15 cellular contexts compared by ENCODE assay signal in genomic region chr15:29312387-29312786, GRCh38. TPM values are rescaled to one million over a fixed set of nuclear protein-coding genes. Genes with fewer than 3 reads are reported as not detected.
DNase-seq lines count a peak whose midpoint lies in the region; ATAC-seq and TF ChIP-seq lines count a peak whose summit lies in the region.
"Had no signal": no experiment of that assay in that cellular context is flagged by ENCODE, and none has a peak within 500 bp of the region (broad histone marks: within the 10 kb centered on the region; RNA-seq: fewer than 3 reads in every experiment).

No MANE protein-coding gene starts in this region.

- peak; percentile 17 for DNase-seq in GM04504 (ENCODE audit: low read depth)
- DNase-seq in dedifferentiated amniotic fluid mesenchymal stem cell (ENCODE audit: extremely low spot score), result peak; percentile 66
- peak; percentile 74 for DNase-seq in renal cortical epithelial cell (ENCODE audit: low read depth)
- no peak for DNase-seq in tibial nerve (ENCODE audit: low spot score in 2 of 2)
- DNase-seq in right lobe of liver, result no peak
- DNase-seq in natural killer cell treated with Interleukin-12 subunit alpha and Interleukin-12 subunit beta and Interleukin-15 and Interleukin-18, amount 100 ng/mL, for 72 hours (ENCODE audit: low spot score), result no peak
- DNase-seq in dermis blood vessel endothelial cell, result no peak
- DNase-seq: activated CD8-positive, alpha-beta T cell treated with anti-CD3 and anti-CD28 coated beads for 36 hours; activated gamma-delta T cell treated with Interleukin-2 at 50 U/mL for 16 hours; GF-D8; stimulated activated CD4-positive, alpha-beta T cell treated with anti-CD3 and anti-CD28 coated beads, Interleukin-2, amount 100 ng/mL, for 48 hours; stimulated activated naive CD8-positive, alpha-beta T cell treated with anti-CD3 and anti-CD28 coated beads, Interleukin-15, amount 100 ng/mL, for 72 hours; T-helper 2 cell had no signal

- no peak overlapping the region for H3K4me3 ChIP-seq in tibial nerve
- no peak overlapping the region for H3K4me3 ChIP-seq in right lobe of liver

- no peaks in the 10 kb centered on the region for H3K9me3 Mint-ChIP-seq in natural killer cell treated with Interleukin-12 subunit alpha and Interleukin-12 subunit beta and Interleukin-15 and Interleukin-18, amount 100 ng/mL, for 72 hours
- H3K9me3 Mint-ChIP-seq: activated CD8-positive, alpha-beta T cell treated with anti-CD3 and anti-CD28 coated beads for 36 hours; stimulated activated naive CD8-positive, alpha-beta T cell treated with anti-CD3 and anti-CD28 coated beads, Interleukin-15, amount 100 ng/mL, for 72 hours had no signal

- TF ChIP-seq EP300 in tibial nerve (IDR thresholded peaks at IDR 0.05), result no peak

- TF ChIP-seq POLR2A in tibial nerve (IDR thresholded peaks at IDR 0.05) (no peak), right lobe of liver (IDR thresholded peaks at IDR 0.05) (no peak)

- H3K27me3 Mint-ChIP-seq in natural killer cell treated with Interleukin-12 subunit alpha and Interleukin-12 subunit beta and Interleukin-15 and Interleukin-18, amount 100 ng/mL, for 72 hours, result peaks cover 11 to 21% of the 10 kb centered on the region in 2 donors
- H3K27me3 Mint-ChIP-seq: activated CD8-positive, alpha-beta T cell treated with anti-CD3 and anti-CD28 coated beads for 36 hours; stimulated activated naive CD8-positive, alpha-beta T cell treated with anti-CD3 and anti-CD28 coated beads, Interleukin-15, amount 100 ng/mL, for 72 hours had no signal

- intact Hi-C loops in right lobe of liver (cut with DNase I), result no loop called here

- H3K27ac ChIP-seq in tibial nerve (no peak overlapping the region), right lobe of liver (no peak overlapping the region)

- no peaks in the 10 kb centered on the region for H3K4me1 Mint-ChIP-seq in natural killer cell treated with Interleukin-12 subunit alpha and Interleukin-12 subunit beta and Interleukin-15 and Interleukin-18, amount 100 ng/mL, for 72 hours (ENCODE audit: low read depth in 2 of 2)
- H3K4me1 Mint-ChIP-seq: stimulated activated naive CD8-positive, alpha-beta T cell treated with anti-CD3 and anti-CD28 coated beads, Interleukin-15, amount 100 ng/mL, for 72 hours had no signal

- ATAC-seq in HG03442 (IDR thresholded peaks at IDR 0.05; ENCODE audit: unreplicated experiment), result peak; percentile 71
- no peak for ATAC-seq in right lobe of liver
- no peak for ATAC-seq in natural killer cell treated with Interleukin-12 subunit alpha and Interleukin-12 subunit beta and Interleukin-15 and Interleukin-18, amount 100 ng/mL, for 72 hours
- ATAC-seq: activated CD8-positive, alpha-beta T cell treated with anti-CD3 and anti-CD28 coated beads for 36 hours; Panc1; stimulated activated naive CD8-positive, alpha-beta T cell treated with anti-CD3 and anti-CD28 coated beads, Interleukin-15, amount 100 ng/mL, for 72 hours had no signal

- TF ChIP-seq CTCF in tibial nerve (IDR thresholded peaks at IDR 0.05) (no peak), right lobe of liver (IDR thresholded peaks at IDR 0.05) (no peak)

- H3K27me3 ChIP-seq in tibial nerve (no peaks in the 10 kb centered on the region), right lobe of liver (no peaks in the 10 kb centered on the region)

- H3K4me3 Mint-ChIP-seq in natural killer cell treated with Interleukin-12 subunit alpha and Interleukin-12 subunit beta and Interleukin-15 and Interleukin-18, amount 100 ng/mL, for 72 hours, result no peak overlapping the region
- H3K4me3 Mint-ChIP-seq: activated CD8-positive, alpha-beta T cell treated with anti-CD3 and anti-CD28 coated beads for 36 hours; stimulated activated naive CD8-positive, alpha-beta T cell treated with anti-CD3 and anti-CD28 coated beads, Interleukin-15, amount 100 ng/mL, for 72 hours had no signal

- H3K9me3 ChIP-seq in tibial nerve (no peaks in the 10 kb centered on the region), right lobe of liver (no peaks in the 10 kb centered on the region)

- H3K27ac Mint-ChIP-seq in natural killer cell treated with Interleukin-12 subunit alpha and Interleukin-12 subunit beta and Interleukin-15 and Interleukin-18, amount 100 ng/mL, for 72 hours, result no peak overlapping the region
- H3K27ac Mint-ChIP-seq: activated CD8-positive, alpha-beta T cell treated with anti-CD3 and anti-CD28 coated beads for 36 hours had no signal

- H3K36me3 ChIP-seq in tibial nerve (no peaks in the 10 kb centered on the region), right lobe of liver (no peaks in the 10 kb centered on the region)

- H3K4me1 ChIP-seq in tibial nerve (no peaks in the 10 kb centered on the region), right lobe of liver (no peaks in the 10 kb centered on the region)

- whole genome bisulfite sequencing in tibial nerve, 2 donors, result 68 to 69% methylated on average over 2 of the region's 2 CpGs
- 54% methylated on average over 2 of the region's 2 CpGs for WGBS in right lobe of liver (ENCODE audit: insufficient coverage, low coverage, low lambda C conversion rate, missing lambda C conversion rate)

- no peaks in the 10 kb centered on the region for H3K36me3 Mint-ChIP-seq in natural killer cell treated with Interleukin-12 subunit alpha and Interleukin-12 subunit beta and Interleukin-15 and Interleukin-18, amount 100 ng/mL, for 72 hours

RNA-seq across cellular contexts. Expression of gene NSMCE3, which starts 42.8 kb away (rescaled TPM):
- 9.6 and 10.4 TPM in 2 replicates for total RNA-seq in renal cortical epithelial cell
- total RNA-seq in tibial nerve, result 10 to 100 TPM in 2 of 4 donors, 1 to 10 TPM in 2; 7.5 to 12.8 (median 10.6) TPM
- 1 to 10 TPM; 2.2 to 4.4 (median 3.1) TPM for total RNA-seq in right lobe of liver
- 1 to 10 TPM; 6.2 to 9.5 TPM for total RNA-seq in natural killer cell treated with Interleukin-12 subunit alpha and Interleukin-12 subunit beta and Interleukin-15 and Interleukin-18, amount 100 ng/mL, for 72 hours
- total RNA-seq in dermis blood vessel endothelial cell, result 5.9 and 8.3 TPM in 2 replicates

Comparison
In these comparisons a context has a peak if more than half of its experiments do, and no peak if none do; other contexts are left out.
1. DNase-seq: peak in GM04504 (single experiment), dedifferentiated amniotic fluid mesenchymal stem cell (single experiment) and renal cortical epithelial cell (single experiment); none in tibial nerve (0 of 2), right lobe of liver (0 of 3), natural killer cell treated with Interleukin-12 subunit alpha and Interleukin-12 subunit beta and Interleukin-15 and Interleukin-18, amount 100 ng/mL, for 72 hours (single experiment) and dermis blood vessel endothelial cell (single experiment).